Comparison of ENCODE assay signal across 20 cellular contexts in genomic region chr6:448296-449056, GRCh38. TPM values are rescaled to one million over a fixed set of nuclear protein-coding genes. Genes with fewer than 3 reads are reported as not detected.
DNase-seq lines count a peak whose midpoint lies in the region; ATAC-seq and TF ChIP-seq lines count a peak whose summit lies in the region.
"Had no signal": no experiment of that assay in that cellular context is flagged by ENCODE, and none has a peak within 500 bp of the region (broad histone marks: within the 10 kb centered on the region; RNA-seq: fewer than 3 reads in every experiment).

No MANE protein-coding gene starts in this region.

- H3K9me3 ChIP-seq in left ventricle myocardium inferior (replicated peaks) (no peaks in the 10 kb centered on the region), prostate gland (no peaks in the 10 kb centered on the region)
- H3K9me3 ChIP-seq: colonic mucosa, upper lobe of left lung had no signal

- TF ChIP-seq POLR2A in prostate gland (IDR thresholded peaks at IDR 0.05) = no peak

- peaks cover 4% of the 10 kb centered on the region for H3K36me3 Mint-ChIP-seq in activated CD8-positive, alpha-beta T cell treated with anti-CD3 and anti-CD28 coated beads for 36 hours (ENCODE audit: low read depth)
- H3K36me3 Mint-ChIP-seq in central memory CD8-positive, alpha-beta T cell (ENCODE audit: insufficient read depth) = peaks cover 2% of the 10 kb centered on the region
- H3K36me3 Mint-ChIP-seq in stimulated activated memory B cell treated with anti-CD40 and anti-IgM and Interleukin-4, amounts not matched to agents 10 μg/mL and 1 μg/mL and 100 μg/mL, for 72 hours = no peaks in the 10 kb centered on the region
- H3K36me3 Mint-ChIP-seq: brain had no signal

- ATAC-seq in activated CD8-positive, alpha-beta T cell treated with anti-CD3 and anti-CD28 coated beads for 36 hours = no peak
- no peak for ATAC-seq in central memory CD8-positive, alpha-beta T cell (replicated peaks; ENCODE audit: extremely low read depth, poor library complexity, severe bottlenecking)
- ATAC-seq in stimulated activated memory B cell treated with anti-CD40 and anti-IgM and Interleukin-4, amounts not matched to agents 10 μg/mL and 1 μg/mL and 100 μg/mL, for 72 hours = no peak
- no peak for ATAC-seq in HG02840 (IDR thresholded peaks at IDR 0.05; ENCODE audit: low FRiP score, unreplicated experiment)
- ATAC-seq in HG03378 (IDR thresholded peaks at IDR 0.05; ENCODE audit: unreplicated experiment) = no peak
- ATAC-seq: GM23338, left cardiac atrium had no signal

- WGBS in prostate gland = 90% methylated on average over 19 of the region's 19 CpGs

- H3K4me1 Mint-ChIP-seq in activated CD8-positive, alpha-beta T cell treated with anti-CD3 and anti-CD28 coated beads for 36 hours (ENCODE audit: low read depth) = peaks cover 48% of the 10 kb centered on the region
- peaks cover 33% of the 10 kb centered on the region for H3K4me1 Mint-ChIP-seq in central memory CD8-positive, alpha-beta T cell
- peaks cover 49% of the 10 kb centered on the region for H3K4me1 Mint-ChIP-seq in stimulated activated memory B cell treated with anti-CD40 and anti-IgM and Interleukin-4, amounts not matched to agents 10 μg/mL and 1 μg/mL and 100 μg/mL, for 72 hours

- H3K27ac Mint-ChIP-seq in activated CD8-positive, alpha-beta T cell treated with anti-CD3 and anti-CD28 coated beads for 36 hours = peak overlapping the region; percentile 97
- H3K27ac Mint-ChIP-seq in central memory CD8-positive, alpha-beta T cell (ENCODE audit: low read depth) = peak overlapping the region; percentile 54
- peak overlapping the region; percentile 85 for H3K27ac Mint-ChIP-seq in stimulated activated memory B cell treated with anti-CD40 and anti-IgM and Interleukin-4, amounts not matched to agents 10 μg/mL and 1 μg/mL and 100 μg/mL, for 72 hours
- H3K27ac Mint-ChIP-seq: brain, GM23338, nephron progenitor cell had no signal

- H3K4me3 Mint-ChIP-seq in activated CD8-positive, alpha-beta T cell treated with anti-CD3 and anti-CD28 coated beads for 36 hours = peak overlapping the region; percentile 68
- H3K4me3 Mint-ChIP-seq in central memory CD8-positive, alpha-beta T cell = peak overlapping the region; percentile 68
- H3K4me3 Mint-ChIP-seq in stimulated activated memory B cell treated with anti-CD40 and anti-IgM and Interleukin-4, amounts not matched to agents 10 μg/mL and 1 μg/mL and 100 μg/mL, for 72 hours = peak overlapping the region; percentile 61
- H3K4me3 Mint-ChIP-seq: brain, GM23338, nephron progenitor cell had no signal

- POLR2A ChIA-PET in activated CD8-positive, alpha-beta T cell treated with anti-CD3 and anti-CD28 coated beads for 36 hours (lab: Charles Lee) = interaction anchor here (1.1 to 24.1 kb wide), 5 partner anchors 25 to 47 kb away, joined by 3 to 630 read pairs (median 6); partner anchors contain the start of gene IRF4

- intact Hi-C loops in cardiac septum (cut with DNase I) = no loop called here
- intact Hi-C loops in left ventricle myocardium inferior (cut with micrococcal nuclease) = no loop called here
- intact Hi-C loops in activated CD8-positive, alpha-beta T cell treated with anti-CD3 and anti-CD28 coated beads for 36 hours (cut with micrococcal nuclease) = loop anchor here (5.0 kb wide), 2 partner anchors 46 to 156 kb away; partner anchors contain the start of gene DUSP22
- intact Hi-C loops in prostate gland (cut with DNase I) = no loop called here

- H3K36me3 ChIP-seq in left ventricle myocardium inferior = no peaks in the 10 kb centered on the region
- H3K36me3 ChIP-seq in prostate gland = no peaks in the 10 kb centered on the region
- H3K36me3 ChIP-seq: colonic mucosa, upper lobe of left lung had no signal

- TF ChIP-seq CTCF in left ventricle myocardium inferior (IDR thresholded peaks at IDR 0.05; ENCODE audit: borderline replicate concordance) (no peak), prostate gland (IDR thresholded peaks at IDR 0.05) (no peak)
- no peak for TF ChIP-seq CTCF in activated CD8-positive, alpha-beta T cell treated with anti-CD3 and anti-CD28 coated beads for 36 hours (IDR thresholded peaks at IDR 0.05)

- DNase-seq in cardiac septum (ENCODE audit: low spot score) (peak; percentile 69), left ventricle myocardium inferior (no peak), prostate gland (ENCODE audit: low spot score) (no peak)
- no peak for DNase-seq in activated CD8-positive, alpha-beta T cell treated with anti-CD3 and anti-CD28 coated beads for 36 hours
- DNase-seq in central memory CD8-positive, alpha-beta T cell (ENCODE audit: low spot score in 2 of 2) = no peak
- DNase-seq: colonic mucosa, left cardiac atrium, mesendoderm, MM.1S, NCI-H69, nephron progenitor cell, SHP77, SW 1271, upper lobe of left lung had no signal

- H3K27me3 ChIP-seq in left ventricle myocardium inferior (ENCODE audit: low read depth) (peaks cover 39% of the 10 kb centered on the region), prostate gland (replicated peaks; ENCODE audit: insufficient read depth) (no peaks in the 10 kb centered on the region)
- H3K27me3 ChIP-seq: colonic mucosa, upper lobe of left lung had no signal

- CTCF ChIA-PET in activated CD8-positive, alpha-beta T cell treated with anti-CD3 and anti-CD28 coated beads for 36 hours (lab: Charles Lee) = no interaction called here

- H3K4me3 ChIP-seq in left ventricle myocardium inferior = no peak overlapping the region
- H3K4me3 ChIP-seq in prostate gland = no peak overlapping the region
- H3K4me3 ChIP-seq: colonic mucosa, GM23338, upper lobe of left lung had no signal

- H3K4me1 ChIP-seq in left ventricle myocardium inferior = no peaks in the 10 kb centered on the region
- H3K4me1 ChIP-seq in prostate gland (replicated peaks) = no peaks in the 10 kb centered on the region
- H3K4me1 ChIP-seq: colonic mucosa, parathyroid adenoma, upper lobe of left lung had no signal

- H3K27ac ChIP-seq in left ventricle myocardium inferior (replicated peaks) = no peak overlapping the region
- no peak overlapping the region for H3K27ac ChIP-seq in prostate gland
- H3K27ac ChIP-seq: colonic mucosa, parathyroid adenoma, upper lobe of left lung had no signal

- H3K27me3 Mint-ChIP-seq in activated CD8-positive, alpha-beta T cell treated with anti-CD3 and anti-CD28 coated beads for 36 hours = no peaks in the 10 kb centered on the region
- no peaks in the 10 kb centered on the region for H3K27me3 Mint-ChIP-seq in central memory CD8-positive, alpha-beta T cell
- peaks cover 11% of the 10 kb centered on the region for H3K27me3 Mint-ChIP-seq in stimulated activated memory B cell treated with anti-CD40 and anti-IgM and Interleukin-4, amounts not matched to agents 10 μg/mL and 1 μg/mL and 100 μg/mL, for 72 hours

- H3K9me3 Mint-ChIP-seq in activated CD8-positive, alpha-beta T cell treated with anti-CD3 and anti-CD28 coated beads for 36 hours = peaks cover 4% of the 10 kb centered on the region
- H3K9me3 Mint-ChIP-seq in central memory CD8-positive, alpha-beta T cell = no peaks in the 10 kb centered on the region
- peaks cover 2% of the 10 kb centered on the region for H3K9me3 Mint-ChIP-seq in stimulated activated memory B cell treated with anti-CD40 and anti-IgM and Interleukin-4, amounts not matched to agents 10 μg/mL and 1 μg/mL and 100 μg/mL, for 72 hours

RNA-seq across cellular contexts. Expression of gene IRF4, which starts 56.9 kb away (rescaled TPM):
- total RNA-seq in cardiac septum = 0.89 TPM
- 0.22 TPM for total RNA-seq in left ventricle myocardium inferior
- 100 to 1,000 TPM; 409 to 439 TPM for total RNA-seq in activated CD8-positive, alpha-beta T cell treated with anti-CD3 and anti-CD28 coated beads for 36 hours
- 1 to 10 TPM in 1 of 2 donors, under 1 TPM in 1; 0.77 to 1.6 TPM for total RNA-seq in prostate gland

Comparison
In these comparisons a context has a peak if more than half of its experiments do, and no peak if none do; other contexts are left out.
1. RNA of gene IRF4, which starts 56.9 kb away (total RNA-seq): 409 to 439 TPM in activated CD8-positive, alpha-beta T cell treated with anti-CD3 and anti-CD28 coated beads for 36 hours; 0.77 to 1.6 TPM in prostate gland, 0.89 TPM in cardiac septum (single experiment) and 0.22 TPM in left ventricle myocardium inferior (single experiment); every median in the first group is over 100 times any median in the second.
2. Peak in every context shown above with its lines, with median percentiles within 50 percentile points of each other: H3K27ac Mint-ChIP-seq and H3K4me3 Mint-ChIP-seq.